ENCODE assay signal across 1 cellular context in the genomic region with DNA sequence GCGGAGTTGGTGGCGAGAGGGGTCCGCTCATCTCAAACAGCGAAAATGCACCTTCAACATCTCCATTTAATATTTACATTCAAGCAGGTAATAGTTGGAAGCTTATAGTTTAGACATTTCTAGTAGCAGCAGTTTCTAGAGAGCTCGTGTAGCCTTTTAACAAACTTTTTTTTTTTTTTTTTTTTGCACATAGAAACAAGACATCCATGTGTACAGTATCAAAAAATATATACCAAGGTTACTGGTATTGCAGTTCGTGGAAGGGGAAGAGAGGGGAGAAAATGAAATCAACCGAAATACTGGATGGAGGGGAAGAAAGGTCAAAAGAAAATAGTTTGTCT.
TF ChIP-seq lines count a peak whose summit lies in the region.

No MANE protein-coding gene starts in this region.

TF ChIP-seq in H1, 55 proteins besides CTCF, POLR2A, EP300 and RAD21:
- no peak for TF ChIP-seq NRF1 (IDR thresholded peaks at IDR 0.05; ENCODE audit: low read depth, low read length)
- no peak for TF ChIP-seq BCL11A (IDR thresholded peaks at IDR 0.05; ENCODE audit: low read depth in 2 of 2, low read length in 2 of 2)
- TF ChIP-seq CBX5 (IDR thresholded peaks at IDR 0.05; ENCODE audit: low read depth, low read length), result no peak
- no peak for TF ChIP-seq FOSL1 (IDR thresholded peaks at IDR 0.05; ENCODE audit: insufficient read depth, low read depth, low read length)
- TF ChIP-seq SIRT6 (IDR thresholded peaks at IDR 0.05; ENCODE audit: low read length), result no peak
- TF ChIP-seq CBX8 (IDR thresholded peaks at IDR 0.05; ENCODE audit: borderline replicate concordance, low read depth, low read length), result no peak
- TF ChIP-seq SAP30 (IDR thresholded peaks at IDR 0.05; ENCODE audit: insufficient read depth, insufficient replicate concordance, low read length), result no peak
- no peak for TF ChIP-seq CEBPB (IDR thresholded peaks at IDR 0.05; ENCODE audit: low read depth, low read length)
- no peak for TF ChIP-seq JUND (IDR thresholded peaks at IDR 0.05; ENCODE audit: low read length)
- TF ChIP-seq KDM1A (IDR thresholded peaks at IDR 0.05; ENCODE audit: borderline replicate concordance, low read length), result no peak
